ENCODE assay signal across 22 cellular contexts in genomic region chr7:80249184-80249583, GRCh38.
"Had no signal": no experiment of that assay in that cellular context is flagged by ENCODE, and none has a peak within 500 bp of the region (broad histone marks: within the 10 kb centered on the region; RNA-seq: fewer than 3 reads in every experiment).

No MANE protein-coding gene starts in this region.

- H3K27me3 ChIP-seq: colonic mucosa, esophagus squamous epithelium, gastrocnemius medialis, heart right ventricle, left lung had no signal

- FAIRE-seq: endometrium, islet of Langerhans, keratinocyte had no signal

- H3K9me3 Mint-ChIP-seq: dendritic cell treated with granulocyte-macrophage colony-stimulating factor and Interleukin-4, amounts not matched to agents 40 ng/mL and 50 ng/mL, for 4 days; endodermal cell had no signal

- H3K36me3 Mint-ChIP-seq: naive thymus-derived CD4-positive, alpha-beta T cell had no signal

- H3K4me1 ChIP-seq: colonic mucosa, esophagus squamous epithelium, gastrocnemius medialis, left lung, lower lobe of right lung had no signal

- H3K4me3 Mint-ChIP-seq: dendritic cell treated with granulocyte-macrophage colony-stimulating factor and Interleukin-4, amounts not matched to agents 40 ng/mL and 50 ng/mL, for 4 days; effector memory CD8-positive, alpha-beta T cell; endodermal cell; naive thymus-derived CD4-positive, alpha-beta T cell had no signal

- H3K27ac ChIP-seq: colonic mucosa, epithelial cell of prostate, esophagus squamous epithelium, gastrocnemius medialis, heart right ventricle, left lung, lower lobe of right lung had no signal

- ATAC-seq: effector memory CD8-positive, alpha-beta T cell; esophagus mucosa; gastrocnemius medialis; heart right ventricle; left cardiac atrium; left lung; left ventricle myocardium superior; lower lobe of right lung; naive thymus-derived CD4-positive, alpha-beta T cell had no signal

- H3K27me3 Mint-ChIP-seq: dendritic cell treated with granulocyte-macrophage colony-stimulating factor and Interleukin-4, amounts not matched to agents 40 ng/mL and 50 ng/mL, for 4 days; effector memory CD8-positive, alpha-beta T cell had no signal

- H3K4me1 Mint-ChIP-seq: endodermal cell had no signal

- H3K36me3 ChIP-seq: colonic mucosa, esophagus squamous epithelium, gastrocnemius medialis, heart right ventricle, left lung, lower lobe of right lung had no signal

- H3K9me3 ChIP-seq: colonic mucosa, esophagus squamous epithelium, gastrocnemius medialis, heart right ventricle, left lung, lower lobe of right lung had no signal

- H3K4me3 ChIP-seq: colonic mucosa, esophagus squamous epithelium, gastrocnemius medialis, heart right ventricle, left lung, lower lobe of right lung had no signal

- H3K27ac Mint-ChIP-seq: dendritic cell treated with granulocyte-macrophage colony-stimulating factor and Interleukin-4, amounts not matched to agents 40 ng/mL and 50 ng/mL, for 4 days; effector memory CD8-positive, alpha-beta T cell; endodermal cell; naive thymus-derived CD4-positive, alpha-beta T cell had no signal

- DNase-seq: colonic mucosa; cortex of kidney; effector CD8-positive, alpha-beta T cell; effector memory CD8-positive, alpha-beta T cell; endodermal cell; esophagus squamous epithelium; foreskin fibroblast; gastrocnemius medialis; glutamatergic neuron; heart right ventricle; left cardiac atrium; left lung; left ventricle myocardium superior; lower lobe of right lung; mesendoderm; naive thymus-derived CD4-positive, alpha-beta T cell had no signal
